In the genomic region with DNA sequence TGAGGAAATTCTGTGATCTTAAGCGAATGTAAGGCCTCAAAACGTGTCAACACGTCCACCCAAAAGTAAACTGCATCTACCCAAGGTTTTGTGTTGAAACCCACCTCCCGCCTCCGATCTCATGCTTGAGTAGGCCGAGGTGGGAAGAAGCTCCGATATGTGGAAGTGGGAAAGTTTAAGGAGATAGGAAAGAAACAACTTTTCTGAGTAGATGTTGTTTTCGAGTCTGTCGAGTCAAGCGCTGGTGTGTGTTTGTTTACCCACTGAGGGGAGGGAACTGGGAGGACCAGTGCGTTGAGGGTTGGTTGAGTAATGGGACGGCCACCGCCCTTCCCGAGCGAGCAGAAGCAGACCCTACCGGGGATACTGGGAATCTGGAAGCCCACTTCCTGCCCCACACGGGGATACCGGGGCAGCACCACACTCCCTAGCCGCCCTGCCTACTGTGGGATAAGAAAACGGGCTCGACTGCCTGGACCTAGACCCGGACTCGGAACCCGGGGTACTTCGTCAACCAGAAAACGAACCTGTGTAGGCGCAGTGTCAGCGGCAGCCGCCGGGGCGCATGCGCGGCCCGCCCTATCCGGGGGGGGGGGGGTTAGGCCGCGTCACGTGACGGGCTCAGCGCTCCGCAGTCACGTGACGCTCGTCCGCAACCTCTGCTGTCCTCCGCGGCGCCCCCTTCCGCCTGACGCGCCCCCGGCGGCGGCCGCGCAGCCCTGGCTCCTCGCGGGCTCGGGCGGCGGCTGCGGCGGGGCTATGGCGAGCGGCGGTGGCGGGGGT, we compare ENCODE assay signal across 8 cellular contexts. TPM values are rescaled to one million over a fixed set of nuclear protein-coding genes. Genes with fewer than 3 reads are reported as not detected.
DNase-seq lines count a peak whose midpoint lies in the region; ATAC-seq, FAIRE-seq and TF ChIP-seq lines count a peak whose summit lies in the region.

A gene with protein sequence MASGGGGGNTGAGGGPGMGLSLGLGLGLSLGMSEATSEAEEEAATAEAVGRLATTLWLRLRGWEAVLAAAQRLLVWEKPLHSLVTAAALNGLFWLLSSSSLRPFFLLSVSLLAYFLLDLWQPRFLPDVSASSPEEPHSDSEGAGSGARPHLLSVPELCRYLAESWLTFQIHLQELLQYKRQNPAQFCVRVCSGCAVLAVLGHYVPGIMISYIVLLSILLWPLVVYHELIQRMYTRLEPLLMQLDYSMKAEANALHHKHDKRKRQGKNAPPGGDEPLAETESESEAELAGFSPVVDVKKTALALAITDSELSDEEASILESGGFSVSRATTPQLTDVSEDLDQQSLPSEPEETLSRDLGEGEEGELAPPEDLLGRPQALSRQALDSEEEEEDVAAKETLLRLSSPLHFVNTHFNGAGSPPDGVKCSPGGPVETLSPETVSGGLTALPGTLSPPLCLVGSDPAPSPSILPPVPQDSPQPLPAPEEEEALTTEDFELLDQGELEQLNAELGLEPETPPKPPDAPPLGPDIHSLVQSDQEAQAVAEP (plus strand): TSS at position 682 of the 783 bp plus-strand sequence. CDS start 78 bp downstream, at position 760.

- in situ Hi-C loops in T47D (cut with HindIII; ENCODE audit: low pct_unique_long_range_greater_than_20kb, low sequenced_read_pairs): no loop called here

- H3K9me3 ChIP-seq in small intestine (ENCODE audit: control insufficient read depth, low read depth): no peaks in the 10 kb centered on the region

- ATAC-seq in HG03045 (IDR thresholded peaks at IDR 0.05; ENCODE audit: unreplicated experiment): peak; percentile 44

- DNase-seq in NCI-H2107 treated with DMSO at 0.1 percent for 48 hours (lab: John Stamatoyannopoulos, UW; ENCODE audit: unreplicated experiment): peak; percentile 70
- no peak for DNase-seq in NCI-H2107 (lab: John Stamatoyannopoulos, UW)
- DNase-seq in NCI-H2196 treated with DMSO at 0.1 percent for 48 hours (lab: John Stamatoyannopoulos, UW; ENCODE audit: unreplicated experiment): peak; percentile 77
- DNase-seq in T47D (ENCODE audit: low read depth in 1 of 2, low spot score in 1 of 2): peak; percentile 84 to 87
- DNase-seq in iPS-NIHi7 (ENCODE audit: extremely low spot score): peak; percentile 97
- peak; percentile 90 for DNase-seq in small intestine

- WGBS in small intestine, 3 donors: 0% methylated on average over 36 to 67 of the region's 67 CpGs

- TF ChIP-seq CTCF in VCaP (conservative IDR thresholded peaks at IDR 0.05): peak; percentile 50

- H3K27ac ChIP-seq in VCaP (peak within 1 kb of the TSS; percentile 98), small intestine (ENCODE audit: low read depth in 1 of 2, low read length in 1 of 2) (peak within 1 kb of the TSS; percentile 98 to 100)

- H3K36me3 ChIP-seq in small intestine (ENCODE audit: control insufficient read depth in 2 of 2, insufficient read depth in 2 of 2, low read length in 2 of 2): peaks cover 23 to 31% of the 10 kb centered on the region in 2 donors

- H3K4me3 ChIP-seq in small intestine (ENCODE audit: low read depth in 1 of 2, low read length in 2 of 2): peak within 1 kb of the TSS; percentile 95

- peaks cover 7% of the 10 kb centered on the region in 2 donors for H3K4me1 ChIP-seq in small intestine (ENCODE audit: control insufficient read depth in 2 of 2, insufficient read depth in 1 of 2, low read depth in 1 of 2, low read length in 1 of 2)

- no peaks in the 10 kb centered on the region for H3K27me3 ChIP-seq in small intestine (ENCODE audit: control insufficient read depth in 2 of 2, insufficient read depth in 2 of 2, low read length in 2 of 2)

- FAIRE-seq in small intestine (lab: Jason Lieb, UNC): no peak

RNA-seq across cellular contexts. Expression of the gene that starts here (rescaled TPM):
- 10 to 100 TPM; 36.2 to 66.0 (median 43.0) TPM for polyA plus RNA-seq in small intestine
